ENCODE assay signal across 18 cellular contexts in the genomic region with DNA sequence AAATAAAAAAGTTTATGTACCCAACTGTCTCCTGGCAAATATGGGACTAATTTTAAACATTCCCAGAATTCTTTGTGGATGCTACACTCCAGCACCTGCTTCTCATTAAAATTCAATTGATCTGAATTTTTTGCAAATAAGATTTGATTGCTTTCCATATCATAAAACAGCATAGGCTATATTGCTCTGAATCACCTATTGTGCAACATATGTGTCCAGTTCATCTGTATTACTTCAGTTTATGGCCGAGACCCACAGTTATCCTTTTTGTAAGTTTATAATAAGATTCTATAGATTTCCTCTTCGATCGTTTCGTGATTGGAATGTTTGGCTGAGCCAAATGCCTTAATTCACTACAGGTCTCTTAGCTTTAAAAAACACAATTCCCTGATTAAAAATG.
DNase-seq lines count a peak whose midpoint lies in the region; ATAC-seq and TF ChIP-seq lines count a peak whose summit lies in the region.
"Had no signal": no experiment of that assay in that cellular context is flagged by ENCODE, and none has a peak within 500 bp of the region (broad histone marks: within the 10 kb centered on the region; RNA-seq: fewer than 3 reads in every experiment).

No MANE protein-coding gene starts in this region.

- CTCF ChIA-PET in HCT116 (lab: Charles Lee), result interaction anchor here (1.0 to 1.8 kb wide), 5 partner anchors 28 to 1597 kb away, joined by 3 to 13 read pairs (median 8); no protein-coding TSS in a partner anchor

- no peaks in the 10 kb centered on the region for H3K27me3 ChIP-seq in BLaER1
- no peaks in the 10 kb centered on the region for H3K27me3 ChIP-seq in HCT116 (ENCODE audit: insufficient read depth, low read length)
- H3K27me3 ChIP-seq in OCI-LY3 (ENCODE audit: low read depth, low read length), result no peaks in the 10 kb centered on the region
- H3K27me3 ChIP-seq: BE2C had no signal

- DNase-seq in HCT116 (ENCODE audit: low read depth, low spot score) (no peak), fibroblast of villous mesenchyme (ENCODE audit: low read depth) (peak; percentile 10), mesenteric fat pad (ENCODE audit: low spot score) (no peak), HuH-7.5 (ENCODE audit: low spot score) (no peak)
- no peak for DNase-seq in activated naive CD8-positive, alpha-beta T cell treated with anti-CD3 and anti-CD28 coated beads for 36 hours
- DNase-seq: 8988T; CD8-positive, alpha-beta T cell; DMS153; H7 had no signal

- no peaks in the 10 kb centered on the region for H3K9me3 Mint-ChIP-seq in activated naive CD8-positive, alpha-beta T cell treated with anti-CD3 and anti-CD28 coated beads for 36 hours
- H3K9me3 Mint-ChIP-seq: CD4-positive, CD25-positive, alpha-beta regulatory T cell; CD8-positive, alpha-beta T cell had no signal

- TF ChIP-seq RAD21 in HCT116 (IDR thresholded peaks at IDR 0.05; ENCODE audit: low read depth), result no peak

- TF ChIP-seq CTCF in HCT116 (IDR thresholded peaks at IDR 0.05 in 2 of 3, conservative IDR thresholded peaks at IDR 0.05 in 1 of 3; ENCODE audit: borderline replicate concordance in 1 of 3, insufficient read depth in 1 of 3, low read depth in 2 of 3, low read length in 2 of 3) (no peak), OCI-LY3 (IDR thresholded peaks at IDR 0.05; ENCODE audit: low read depth, low read length) (no peak), fibroblast of villous mesenchyme (IDR thresholded peaks at IDR 0.05; ENCODE audit: insufficient read depth, low read depth, low read length) (no peak)

- H3K4me3 Mint-ChIP-seq in activated naive CD8-positive, alpha-beta T cell treated with anti-CD3 and anti-CD28 coated beads for 36 hours, result no peak overlapping the region
- H3K4me3 Mint-ChIP-seq: CD4-positive, CD25-positive, alpha-beta regulatory T cell; CD8-positive, alpha-beta T cell had no signal

- H3K4me2 ChIP-seq in BLaER1 (peak overlapping the region; percentile 55), HCT116 (ENCODE audit: low read length) (no peak overlapping the region), OCI-LY3 (ENCODE audit: low read length) (peak overlapping the region; percentile 35)
- H3K4me2 ChIP-seq: A549 had no signal

- no peaks in the 10 kb centered on the region for H3K9me3 ChIP-seq in BLaER1
- H3K9me3 ChIP-seq in HCT116 (ENCODE audit: control insufficient read depth in 1 of 2, insufficient read depth in 1 of 2, low read depth in 1 of 2, low read length in 2 of 2), result no peaks in the 10 kb centered on the region
- no peaks in the 10 kb centered on the region for H3K9me3 ChIP-seq in OCI-LY3 (ENCODE audit: insufficient read depth, low read length)
- H3K9me3 ChIP-seq: A549, BE2C, Caco-2 had no signal

- H3K9me2 ChIP-seq in HCT116 (ENCODE audit: insufficient read depth), result no peaks in the 10 kb centered on the region

- no peaks in the 10 kb centered on the region for H3K4me1 Mint-ChIP-seq in activated naive CD8-positive, alpha-beta T cell treated with anti-CD3 and anti-CD28 coated beads for 36 hours
- H3K4me1 Mint-ChIP-seq: CD4-positive, CD25-positive, alpha-beta regulatory T cell had no signal

- no peak for TF ChIP-seq POLR2A in HCT116 (IDR thresholded peaks at IDR 0.05; ENCODE audit: borderline replicate concordance, extremely low read depth, insufficient read depth, insufficient read length)

- no peak for ATAC-seq in HCT116
- ATAC-seq in HG03196 (IDR thresholded peaks at IDR 0.05; ENCODE audit: unreplicated experiment), result no peak
- ATAC-seq: CD8-positive, alpha-beta T cell had no signal

- RAD21 ChIA-PET in HCT116 (lab: Charles Lee; ENCODE audit: low non-redundant PET in 1 of 2, low total read pairs in 2 of 2, uncharacterized antibody in 2 of 2, unreplicated experiment in 2 of 2), result no interaction called here

- POLR2A ChIA-PET in HCT116 (lab: Charles Lee), result no interaction called here

- intact Hi-C loops in HCT116 (cut with micrococcal nuclease), result loop anchor here (5.0 to 10.0 kb wide), 2 partner anchors 812 to 1595 kb away; no protein-coding TSS in a partner anchor

- H3K4me1 ChIP-seq in BLaER1 (peaks cover 22% of the 10 kb centered on the region), HCT116 (ENCODE audit: control insufficient read depth in 1 of 2, insufficient read depth in 2 of 2, low read length in 2 of 2) (peaks cover 0 to 7% of the 10 kb centered on the region in 2 experiments; a peak in 1 of 4 replicates), OCI-LY3 (ENCODE audit: low read length) (peaks cover 35% of the 10 kb centered on the region)
- H3K4me1 ChIP-seq: BE2C, Caco-2 had no signal

- H2AFZ ChIP-seq in HCT116 (ENCODE audit: low read depth, low read length, poor library complexity, severe bottlenecking) (peak overlapping the region; percentile 23), OCI-LY3 (ENCODE audit: low read depth, low read length) (no peak overlapping the region)

- BruUV-seq in HCT116 (replicated peaks; lab: Mats Ljungman, UMichigan), result no TSS peak

- H3K36me3 ChIP-seq in BLaER1, result no peaks in the 10 kb centered on the region
- H3K36me3 ChIP-seq in HCT116 (ENCODE audit: control insufficient read depth in 1 of 2, insufficient read depth in 2 of 2, low read length in 2 of 2), result no peaks in the 10 kb centered on the region
- no peaks in the 10 kb centered on the region for H3K36me3 ChIP-seq in OCI-LY3 (replicated peaks; ENCODE audit: low read depth, low read length)
- H3K36me3 ChIP-seq: BE2C had no signal

- no peak overlapping the region for H3K9ac ChIP-seq in BLaER1
- no peak overlapping the region for H3K9ac ChIP-seq in HCT116 (ENCODE audit: low read length)
- no peak overlapping the region for H3K9ac ChIP-seq in OCI-LY3 (ENCODE audit: low read length)
- H3K9ac ChIP-seq: GM23248 had no signal

- no peaks in the 10 kb centered on the region for H4K20me1 ChIP-seq in BLaER1
- H4K20me1 ChIP-seq in HCT116 (ENCODE audit: insufficient read depth), result no peaks in the 10 kb centered on the region
- H4K20me1 ChIP-seq in OCI-LY3 (ENCODE audit: insufficient read depth, low read length), result no peaks in the 10 kb centered on the region

- H3K27me3 Mint-ChIP-seq in activated naive CD8-positive, alpha-beta T cell treated with anti-CD3 and anti-CD28 coated beads for 36 hours, result no peaks in the 10 kb centered on the region

- no peak overlapping the region for H3K27ac Mint-ChIP-seq in activated naive CD8-positive, alpha-beta T cell treated with anti-CD3 and anti-CD28 coated beads for 36 hours
- H3K27ac Mint-ChIP-seq: CD4-positive, CD25-positive, alpha-beta regulatory T cell; CD8-positive, alpha-beta T cell had no signal

- no peak overlapping the region for H3K4me3 ChIP-seq in BLaER1
- no peak overlapping the region for H3K4me3 ChIP-seq in HCT116 (replicated peaks in 1 of 2; ENCODE audit: low read depth in 1 of 2, low read length in 2 of 2)
- H3K4me3 ChIP-seq in OCI-LY3 (ENCODE audit: low read length), result no peak overlapping the region
- H3K4me3 ChIP-seq in fibroblast of villous mesenchyme (ENCODE audit: low read depth, low read length), result no peak overlapping the region
- H3K4me3 ChIP-seq: A549, GM23248 had no signal

- no peaks in the 10 kb centered on the region for H3K79me2 ChIP-seq in HCT116 (ENCODE audit: insufficient read depth, low read length)
- H3K79me2 ChIP-seq in OCI-LY3 (ENCODE audit: low read length), result no peaks in the 10 kb centered on the region

- H3K27ac ChIP-seq in BLaER1 (no peak overlapping the region), HCT116 (ENCODE audit: low read depth, low read length) (no peak overlapping the region), OCI-LY3 (ENCODE audit: low read length) (no peak overlapping the region)
- H3K27ac ChIP-seq: A549, C4-2B, GM23248 had no signal

- no peaks in the 10 kb centered on the region for H3K36me3 Mint-ChIP-seq in activated naive CD8-positive, alpha-beta T cell treated with anti-CD3 and anti-CD28 coated beads for 36 hours
- H3K36me3 Mint-ChIP-seq: CD4-positive, CD25-positive, alpha-beta regulatory T cell; CD8-positive, alpha-beta T cell had no signal

TF ChIP-seq in HCT116, 20 proteins besides CTCF, POLR2A, EP300 and RAD21:
- TF ChIP-seq, protein P1, sequence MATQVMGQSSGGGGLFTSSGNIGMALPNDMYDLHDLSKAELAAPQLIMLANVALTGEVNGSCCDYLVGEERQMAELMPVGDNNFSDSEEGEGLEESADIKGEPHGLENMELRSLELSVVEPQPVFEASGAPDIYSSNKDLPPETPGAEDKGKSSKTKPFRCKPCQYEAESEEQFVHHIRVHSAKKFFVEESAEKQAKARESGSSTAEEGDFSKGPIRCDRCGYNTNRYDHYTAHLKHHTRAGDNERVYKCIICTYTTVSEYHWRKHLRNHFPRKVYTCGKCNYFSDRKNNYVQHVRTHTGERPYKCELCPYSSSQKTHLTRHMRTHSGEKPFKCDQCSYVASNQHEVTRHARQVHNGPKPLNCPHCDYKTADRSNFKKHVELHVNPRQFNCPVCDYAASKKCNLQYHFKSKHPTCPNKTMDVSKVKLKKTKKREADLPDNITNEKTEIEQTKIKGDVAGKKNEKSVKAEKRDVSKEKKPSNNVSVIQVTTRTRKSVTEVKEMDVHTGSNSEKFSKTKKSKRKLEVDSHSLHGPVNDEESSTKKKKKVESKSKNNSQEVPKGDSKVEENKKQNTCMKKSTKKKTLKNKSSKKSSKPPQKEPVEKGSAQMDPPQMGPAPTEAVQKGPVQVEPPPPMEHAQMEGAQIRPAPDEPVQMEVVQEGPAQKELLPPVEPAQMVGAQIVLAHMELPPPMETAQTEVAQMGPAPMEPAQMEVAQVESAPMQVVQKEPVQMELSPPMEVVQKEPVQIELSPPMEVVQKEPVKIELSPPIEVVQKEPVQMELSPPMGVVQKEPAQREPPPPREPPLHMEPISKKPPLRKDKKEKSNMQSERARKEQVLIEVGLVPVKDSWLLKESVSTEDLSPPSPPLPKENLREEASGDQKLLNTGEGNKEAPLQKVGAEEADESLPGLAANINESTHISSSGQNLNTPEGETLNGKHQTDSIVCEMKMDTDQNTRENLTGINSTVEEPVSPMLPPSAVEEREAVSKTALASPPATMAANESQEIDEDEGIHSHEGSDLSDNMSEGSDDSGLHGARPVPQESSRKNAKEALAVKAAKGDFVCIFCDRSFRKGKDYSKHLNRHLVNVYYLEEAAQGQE (IDR thresholded peaks at IDR 0.05; ENCODE audit: low read depth), result no peak
- TF ChIP-seq SP1 (IDR thresholded peaks at IDR 0.05; ENCODE audit: low read depth), result no peak
- no peak for TF ChIP-seq CEBPB (IDR thresholded peaks at IDR 0.05; ENCODE audit: low read depth)
- TF ChIP-seq, protein P2, sequence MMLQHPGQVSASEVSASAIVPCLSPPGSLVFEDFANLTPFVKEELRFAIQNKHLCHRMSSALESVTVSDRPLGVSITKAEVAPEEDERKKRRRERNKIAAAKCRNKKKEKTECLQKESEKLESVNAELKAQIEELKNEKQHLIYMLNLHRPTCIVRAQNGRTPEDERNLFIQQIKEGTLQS (IDR thresholded peaks at IDR 0.05), result no peak
- TF ChIP-seq ELF1 (IDR thresholded peaks at IDR 0.05; ENCODE audit: borderline replicate concordance, low read depth), result no peak
- no peak for TF ChIP-seq EZH2phosphoT487 (IDR thresholded peaks at IDR 0.05; ENCODE audit: borderline replicate concordance)
- TF ChIP-seq TCF7L2 (IDR thresholded peaks at IDR 0.05; ENCODE audit: borderline replicate concordance, extremely low read depth, insufficient read depth, insufficient read length), result no peak
- no peak for TF ChIP-seq EGR1 (IDR thresholded peaks at IDR 0.05; ENCODE audit: low read depth)
- TF ChIP-seq SRF (IDR thresholded peaks at IDR 0.05; ENCODE audit: low read depth), result no peak
